ENCODE assay signal across 25 cellular contexts in the genomic region with DNA sequence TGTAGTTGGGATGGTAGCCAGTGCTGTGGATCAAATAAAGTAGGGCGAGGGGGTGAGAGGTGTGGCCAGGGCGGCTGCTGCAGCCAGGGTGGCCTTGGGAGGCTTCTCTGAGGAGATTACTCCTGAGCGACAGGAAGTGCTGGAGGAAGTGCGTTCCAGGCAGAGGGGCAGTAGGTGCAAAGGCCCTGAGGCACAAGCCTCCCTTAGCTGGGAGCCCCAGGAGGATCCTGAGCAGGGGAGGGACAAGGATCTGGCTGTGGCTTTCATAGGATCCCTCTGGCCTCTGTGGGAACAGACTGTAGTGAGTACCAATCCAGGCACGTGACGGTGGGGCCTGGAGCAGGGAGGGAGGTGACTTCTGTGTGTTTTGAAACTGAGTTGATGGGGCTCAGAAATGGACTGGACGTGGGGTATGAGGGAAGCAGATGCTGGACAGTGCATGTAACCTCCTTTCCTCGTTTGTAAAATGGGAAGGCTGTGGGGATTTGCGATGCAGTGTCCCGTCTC. TPM values are rescaled to one million over a fixed set of nuclear protein-coding genes. Genes with fewer than 3 reads are reported as not detected.
DNase-seq lines count a peak whose midpoint lies in the region; ATAC-seq, FAIRE-seq and TF ChIP-seq lines count a peak whose summit lies in the region.
"Had no signal": no experiment of that assay in that cellular context is flagged by ENCODE, and none has a peak within 500 bp of the region (broad histone marks: within the 10 kb centered on the region; RNA-seq: fewer than 3 reads in every experiment).

No MANE protein-coding gene starts in this region.

- no peak overlapping the region for H2BK15ac ChIP-seq in H1 (ENCODE audit: low read length)

- no peak overlapping the region for H3K4me3 ChIP-seq in GM23338
- no peak overlapping the region for H3K4me3 ChIP-seq in H1 (ENCODE audit: extremely low read depth in 1 of 4, insufficient read depth in 2 of 4, low read depth in 3 of 4, low read length in 4 of 4)
- H3K4me3 ChIP-seq: heart right ventricle, tibial nerve had no signal

- no peak overlapping the region for H3K4ac ChIP-seq in H1 (replicated peaks; ENCODE audit: insufficient read length, low read depth, low read length)

- H4K8ac ChIP-seq in H1 (ENCODE audit: extremely low read depth, insufficient read depth, low read length): no peak overlapping the region

- FAIRE-seq in H1 (lab: Jason Lieb, UNC): no peak
- FAIRE-seq: G401.6 had no signal

- no peak for TF ChIP-seq CTCF in GM23338 (conservative IDR thresholded peaks at IDR 0.05; ENCODE audit: low read depth in 2 of 2)
- TF ChIP-seq CTCF in RWPE1 (conservative IDR thresholded peaks at IDR 0.05; ENCODE audit: low read depth): no peak
- TF ChIP-seq CTCF in H1 (IDR thresholded peaks at IDR 0.05; ENCODE audit: control extremely low read depth in 1 of 3, insufficient read depth in 1 of 3, low read depth in 1 of 3, low read length in 3 of 3): no peak
- TF ChIP-seq CTCF in osteocyte (IDR thresholded peaks at IDR 0.05): no peak

- H2BK120ac ChIP-seq in H1 (replicated peaks; ENCODE audit: low read depth, low read length): no peak overlapping the region

- TF ChIP-seq EP300 in H1 (IDR thresholded peaks at IDR 0.05; ENCODE audit: borderline replicate concordance in 1 of 2, low read depth in 2 of 2, low read length in 2 of 2): no peak

- no peak for TF ChIP-seq POLR2A in H1 (IDR thresholded peaks at IDR 0.05; ENCODE audit: control extremely low read depth in 1 of 2, low read depth in 2 of 2, low read length in 2 of 2)

- H3K18ac ChIP-seq in H1 (ENCODE audit: extremely low read depth, low read length): no peak overlapping the region

- no peak overlapping the region for H2AFZ ChIP-seq in GM23338
- no peak overlapping the region for H2AFZ ChIP-seq in H1 (ENCODE audit: low read length)

- H3K79me2 ChIP-seq in GM23338 (replicated peaks; ENCODE audit: insufficient read depth): peaks cover 58% of the 10 kb centered on the region
- H3K79me2 ChIP-seq in H1 (ENCODE audit: control insufficient read depth in 1 of 2, insufficient read depth in 2 of 2, low read length in 2 of 2): peaks cover 8 to 67% of the 10 kb centered on the region in 2 experiments

- H3K36me3 ChIP-seq in GM23338 (ENCODE audit: insufficient read depth) (no peaks in the 10 kb centered on the region), H1 (ENCODE audit: control insufficient read depth in 2 of 4, insufficient read depth in 4 of 4, low read length in 3 of 4) (peaks cover 0 to 9% (median 4%) of the 10 kb centered on the region in 4 experiments; a peak in 1 of 8 replicates)

- TF ChIP-seq RAD21 in H1 (IDR thresholded peaks at IDR 0.05 in 1 of 2, conservative IDR thresholded peaks at IDR 0.05 in 1 of 2; ENCODE audit: low read depth in 2 of 2, low read length in 2 of 2): no peak

- H3K27me3 ChIP-seq in GM23338 (ENCODE audit: insufficient read depth) (no peaks in the 10 kb centered on the region), H1 (replicated peaks in 1 of 4; ENCODE audit: control insufficient read depth in 3 of 4, extremely low read depth in 1 of 4, insufficient read depth in 3 of 4, low read length in 3 of 4) (no peaks in the 10 kb centered on the region)
- H3K27me3 ChIP-seq: heart right ventricle, tibial nerve had no signal

- H4K91ac ChIP-seq in H1 (replicated peaks; ENCODE audit: insufficient read length, low read length): no peak overlapping the region

- H3K4me1 Mint-ChIP-seq in GM23338 (peaks cover 23% of the 10 kb centered on the region), osteocyte (ENCODE audit: unreplicated experiment) (peaks cover 29% of the 10 kb centered on the region)

- H3K4me1 ChIP-seq in GM23338 (ENCODE audit: insufficient read depth): peaks cover 16% of the 10 kb centered on the region
- H3K4me1 ChIP-seq in H1 (replicated peaks in 1 of 4; ENCODE audit: control insufficient read depth in 3 of 4, insufficient read depth in 4 of 4, low read length in 3 of 4): peaks cover 0 to 18% (median 12%) of the 10 kb centered on the region in 4 experiments; a peak in 6 of 7 replicates

- H3K27ac ChIP-seq in GM23338 (ENCODE audit: low read depth) (no peak overlapping the region; the same call in 1 of the 2 replicates), RWPE1 (peak overlapping the region; percentile 80), H1 (ENCODE audit: low read depth, low read length) (no peak overlapping the region)
- H3K27ac ChIP-seq: epithelial cell of prostate, heart right ventricle, tibial nerve had no signal

- 0 out of 2 replicates have a peak, but pooled peaks cover 3% of the 10 kb centered on the region for H3F3A ChIP-seq in GM23338 (replicated peaks; ENCODE audit: low read depth)

- H3K27ac Mint-ChIP-seq in GM23338 (peak overlapping the region; percentile 12), osteocyte (ENCODE audit: unreplicated experiment) (no peak overlapping the region)
- H3K27ac Mint-ChIP-seq: activated CD4-positive, alpha-beta T cell treated with anti-CD3 and anti-CD28 coated beads, Interleukin-2, amount 10 ng/mL, durations not matched to agents 24 days and 14 days; memory B cell had no signal

- H3K9ac ChIP-seq in H1 (replicated peaks in 1 of 4; ENCODE audit: extremely low read depth in 1 of 4, low read depth in 3 of 4, low read length in 3 of 4): no peak overlapping the region

- H4K5ac ChIP-seq in H1 (ENCODE audit: insufficient read length, low read depth, low read length): no peak overlapping the region

- H3K56ac ChIP-seq in H1 (replicated peaks; ENCODE audit: insufficient read length, low read depth, low read length): no peak overlapping the region

- H3K9me3 ChIP-seq in H1 (ENCODE audit: insufficient read depth in 2 of 2, low read depth in 1 of 2, low read length in 1 of 2): no peaks in the 10 kb centered on the region
- H3K9me3 ChIP-seq: heart right ventricle, tibial nerve had no signal

- no peaks in the 10 kb centered on the region; the same call in 2 of the 3 replicates for H3K36me3 Mint-ChIP-seq in GM23338 (ENCODE audit: low read depth)
- H3K36me3 Mint-ChIP-seq in osteocyte (ENCODE audit: unreplicated experiment): no peaks in the 10 kb centered on the region
- H3K36me3 Mint-ChIP-seq: memory B cell had no signal

- H3K9me3 Mint-ChIP-seq in GM23338 (no peaks in the 10 kb centered on the region), osteocyte (ENCODE audit: unreplicated experiment) (no peaks in the 10 kb centered on the region)
- H3K9me3 Mint-ChIP-seq: activated CD4-positive, alpha-beta T cell treated with anti-CD3 and anti-CD28 coated beads, Interleukin-2, amount 10 ng/mL, durations not matched to agents 24 days and 14 days; memory B cell had no signal

- peaks cover 13% of the 10 kb centered on the region for H3K23me2 ChIP-seq in H1 (ENCODE audit: low read depth, low read length)

- H2AK5ac ChIP-seq in H1 (ENCODE audit: low read depth, low read length): peak overlapping the region; percentile 4; the same call in 1 of the 2 replicates

- CTCF ChIA-PET in RWPE1 (lab: Yijun Ruan, JAX): no interaction called here
- CTCF ChIA-PET in H1 (lab: Charles Lee; ENCODE audit: partially characterized antibody): interaction anchor here (1.0 to 8.4 kb wide), 5 partner anchors 12 to 87 kb away, joined by 3 to 76 read pairs (median 4); no protein-coding TSS in a partner anchor

- DNase-seq in GM23338 (ENCODE audit: low spot score): no peak
- DNase-seq in RWPE1 (ENCODE audit: low spot score): no peak
- no peak for DNase-seq in H1 (ENCODE audit: low read depth in 1 of 2, low spot score in 2 of 2)
- no peak for DNase-seq in osteocyte (ENCODE audit: extremely low spot score, unreplicated experiment)
- DNase-seq: activated CD4-positive, alpha-beta T cell treated with anti-CD3 and anti-CD28 coated beads, Interleukin-2, amount 10 ng/mL, durations not matched to agents 24 days and 14 days; activated naive CD4-positive, alpha-beta T cell treated with anti-CD3 and anti-CD28 coated beads, Interleukin-2, amount 50 U/mL, for 16 hours; activated T-cell treated with anti-CD3 and anti-CD28 coated beads, Interleukin-2, amount 50 U/mL, for 48 hours; DMS153; heart right ventricle; NCI-H1092; NCI-H2029; NCI-H748 treated with DMSO at 0.1 percent for 48 hours; stimulated activated CD4-positive, alpha-beta T cell treated with anti-CD3 and anti-CD28 coated beads, Interleukin-12 subunit alpha, Interleukin-12 subunit beta, amount 100 ng/mL, for 4 hours; stimulated activated CD4-positive, alpha-beta T cell treated with anti-CD3 and anti-CD28 coated beads, Interleukin-4, amount 100 ng/mL, for 4 hours; stimulated activated naive CD4-positive, alpha-beta T cell treated with Interleukin-2 at 50 U/mL for 16 hours had no signal

- no peak overlapping the region for H2BK20ac ChIP-seq in H1 (ENCODE audit: low read length)

- H2BK5ac ChIP-seq in H1 (ENCODE audit: low read depth, low read length): peak overlapping the region; percentile 78; the same call in 1 of the 2 replicates

- no peaks in the 10 kb centered on the region for H3K9me2 ChIP-seq in GM23338 (ENCODE audit: insufficient read depth)

- ATAC-seq in GM23338: no peak
- no peak for ATAC-seq in HG03108 (IDR thresholded peaks at IDR 0.05; ENCODE audit: unreplicated experiment)
- no peak for ATAC-seq in GM21360 (IDR thresholded peaks at IDR 0.05; ENCODE audit: unreplicated experiment)
- no peak for ATAC-seq in GM19395 (IDR thresholded peaks at IDR 0.05; ENCODE audit: unreplicated experiment)
- no peak for ATAC-seq in GM19455 (IDR thresholded peaks at IDR 0.05; ENCODE audit: unreplicated experiment)
- ATAC-seq: heart right ventricle, right cardiac atrium, SK-N-SH treated with all-trans-retinoic acid at 6 μM for 48 hours had no signal

- no peak overlapping the region for H3K23ac ChIP-seq in H1 (ENCODE audit: insufficient read length)

- peaks cover 15% of the 10 kb centered on the region for H3K27me3 Mint-ChIP-seq in GM23338 (ENCODE audit: insufficient read depth, low read depth, poor library complexity)
- no peaks in the 10 kb centered on the region for H3K27me3 Mint-ChIP-seq in osteocyte (ENCODE audit: unreplicated experiment)
- H3K27me3 Mint-ChIP-seq: memory B cell had no signal

- whole genome bisulfite sequencing in H1 (ENCODE audit: extremely low coverage in 1 of 2, insufficient coverage in 1 of 2, insufficient read length in 1 of 2, insufficient replicate concordance in 2 of 2, low coverage in 1 of 2, low lambda C conversion rate in 2 of 2, missing lambda C conversion rate in 1 of 2), 2 experiments: 83% methylated on average over 10 of the region's 10 CpGs; no CpG with 5 or more reads in 1 of the 2 experiments

- H4K20me1 ChIP-seq in GM23338 (replicated peaks; ENCODE audit: insufficient read depth): peaks cover 4% of the 10 kb centered on the region
- H4K20me1 ChIP-seq in H1 (replicated peaks in 1 of 2; ENCODE audit: control insufficient read depth in 1 of 2, insufficient read depth in 2 of 2, low read length in 2 of 2): peaks cover 17 to 29% of the 10 kb centered on the region in 2 experiments

- H3K4me3 Mint-ChIP-seq in GM23338 (peak overlapping the region; percentile 3; the same call in 1 of the 3 replicates), osteocyte (ENCODE audit: unreplicated experiment) (peak overlapping the region; percentile 30)
- H3K4me3 Mint-ChIP-seq: activated CD4-positive, alpha-beta T cell treated with anti-CD3 and anti-CD28 coated beads, Interleukin-2, amount 10 ng/mL, durations not matched to agents 24 days and 14 days; memory B cell had no signal

- POLR2A ChIA-PET in RWPE1 (lab: Yijun Ruan, JAX; ENCODE audit: low non-redundant PET): no interaction called here
- POLR2A ChIA-PET in H1 (lab: Charles Lee; ENCODE audit: partially characterized antibody): interaction anchor here (1.0 to 3.6 kb wide), 5 partner anchors 13 to 45 kb away, joined by 3 to 14 read pairs (median 8); a partner anchor contains a TSS

- H3K4me2 ChIP-seq in GM23338: no peak overlapping the region
- no peak overlapping the region for H3K4me2 ChIP-seq in H1 (ENCODE audit: insufficient read depth in 1 of 2, low read depth in 2 of 2, low read length in 2 of 2)

- no peak overlapping the region for H3K14ac ChIP-seq in H1 (ENCODE audit: insufficient read length)

- peaks cover 49% of the 10 kb centered on the region for H3K79me1 ChIP-seq in H1 (ENCODE audit: low read depth, low read length)

- H2BK12ac ChIP-seq in H1 (ENCODE audit: low read depth, low read length): no peak overlapping the region

RNA-seq across cellular contexts. Expression of a gene that starts 2.8 kb away (rescaled TPM):
- 118 and 129 TPM in 2 replicates for total RNA-seq in GM23338 (2014; rRNA removed; shearing (Covaris generic))
- polyA plus RNA-seq in GM23338 (2016; fragmentation: Nextera tagmentation; extraction: Ambion mirVana) (5.9 TPM in 2 replicates), H1 (2011; rRNA removed) (107 and 137 TPM in 2 replicates)
- total RNA-seq in H1 (2021; fragmentation: NEBNext Ultra II Directional; extraction: Animal tissue kit (Norgen Biotek cat#: 25700)): 71.3 and 72.8 TPM in 2 replicates
- 95.0 TPM for polyA plus RNA-seq in H1 (2011; cell fraction: cytosol; rRNA removed)
- polyA plus RNA-seq in H1 (2011; cell fraction: nucleus; rRNA removed): 119 TPM
- 45.9 to 70.7 TPM (median 65.3 TPM) in 4 replicates for polyA plus RNA-seq in H1 (2012, experiment 1 of 2)
- 66.3 TPM for polyA plus RNA-seq in H1 (2012, experiment 2 of 2)
- polyA plus RNA-seq in H1 (2013, experiment 1 of 2): 30.5 TPM
- polyA plus RNA-seq in H1 (2013, experiment 2 of 2): 29.6 TPM
- 61.7 and 89.9 TPM in 2 replicates for polyA minus RNA-seq in H1 (2011; rRNA and poly(A)+ RNA removed)
- polyA minus RNA-seq in H1 (2011; cell fraction: cytosol; rRNA and poly(A)+ RNA removed): 61.0 TPM
- 46.1 TPM for polyA minus RNA-seq in H1 (2011; cell fraction: nucleus; rRNA and poly(A)+ RNA removed)
- total RNA-seq in osteocyte: 43.7 and 45.0 TPM in 2 replicates

RNA-seq across cellular contexts. Expression of a gene that starts 30.3 kb away (rescaled TPM):
- total RNA-seq in GM23338 (2014; rRNA removed; shearing (Covaris generic)): 262 and 373 TPM in 2 replicates
- 173 and 175 TPM in 2 replicates for polyA plus RNA-seq in GM23338 (2016; fragmentation: Nextera tagmentation; extraction: Ambion mirVana)
- total RNA-seq in H1 (2021; fragmentation: NEBNext Ultra II Directional; extraction: Animal tissue kit (Norgen Biotek cat#: 25700)): 300 and 324 TPM in 2 replicates
- 549 and 674 TPM in 2 replicates for polyA plus RNA-seq in H1 (2011; rRNA removed)
- polyA plus RNA-seq in H1 (2011; cell fraction: cytosol; rRNA removed): 437 TPM
- polyA plus RNA-seq in H1 (2011; cell fraction: nucleus; rRNA removed): 871 TPM
- 271 to 422 TPM (median 386 TPM) in 4 replicates for polyA plus RNA-seq in H1 (2012, experiment 1 of 2)
- 333 TPM for polyA plus RNA-seq in H1 (2012, experiment 2 of 2)
- polyA plus RNA-seq in H1 (2013, experiment 1 of 2): 161 TPM
- polyA plus RNA-seq in H1 (2013, experiment 2 of 2): 153 TPM
- 400 and 457 TPM in 2 replicates for polyA minus RNA-seq in H1 (2011; rRNA and poly(A)+ RNA removed)
- 246 TPM for polyA minus RNA-seq in H1 (2011; cell fraction: cytosol; rRNA and poly(A)+ RNA removed)
- polyA minus RNA-seq in H1 (2011; cell fraction: nucleus; rRNA and poly(A)+ RNA removed): 198 TPM
- total RNA-seq in osteocyte: 212 and 214 TPM in 2 replicates

RNA-seq across cellular contexts. Expression of a gene that starts 32.2 kb away (rescaled TPM):
- total RNA-seq in GM23338 (2014; rRNA removed; shearing (Covaris generic)): 24.9 and 26.5 TPM in 2 replicates
- polyA plus RNA-seq in GM23338 (2016; fragmentation: Nextera tagmentation; extraction: Ambion mirVana) (4.9 and 8.2 TPM in 2 replicates), H1 (2011; rRNA removed) (24.9 and 39.6 TPM in 2 replicates)
- total RNA-seq in H1 (2021; fragmentation: NEBNext Ultra II Directional; extraction: Animal tissue kit (Norgen Biotek cat#: 25700)): 9.9 and 12.4 TPM in 2 replicates
- polyA plus RNA-seq in H1 (2011; cell fraction: cytosol; rRNA removed): 25.9 TPM
- 28.3 TPM for polyA plus RNA-seq in H1 (2011; cell fraction: nucleus; rRNA removed)
- 6.3 to 11.5 TPM (median 11.1 TPM) in 4 replicates for polyA plus RNA-seq in H1 (2012, experiment 1 of 2)
- polyA plus RNA-seq in H1 (2012, experiment 2 of 2): 9.9 TPM
- 4.7 TPM for polyA plus RNA-seq in H1 (2013, experiment 1 of 2)
- 4.4 TPM for polyA plus RNA-seq in H1 (2013, experiment 2 of 2)
- 10.8 and 14.9 TPM in 2 replicates for polyA minus RNA-seq in H1 (2011; rRNA and poly(A)+ RNA removed)
- polyA minus RNA-seq in H1 (2011; cell fraction: cytosol; rRNA and poly(A)+ RNA removed): 20.9 TPM
- 23.0 TPM for polyA minus RNA-seq in H1 (2011; cell fraction: nucleus; rRNA and poly(A)+ RNA removed)
- total RNA-seq in osteocyte: 10.8 and 15.3 TPM in 2 replicates

RNA-seq across cellular contexts. Expression of a gene that starts 44.6 kb away (rescaled TPM):
- 103 and 117 TPM in 2 replicates for total RNA-seq in GM23338 (2014; rRNA removed; shearing (Covaris generic))
- polyA plus RNA-seq in GM23338 (2016; fragmentation: Nextera tagmentation; extraction: Ambion mirVana): 32.2 TPM in 2 replicates
- total RNA-seq in H1 (2021; fragmentation: NEBNext Ultra II Directional; extraction: Animal tissue kit (Norgen Biotek cat#: 25700)): 86.4 and 86.6 TPM in 2 replicates
- polyA plus RNA-seq in H1 (2011; rRNA removed): 63.7 and 66.5 TPM in 2 replicates
- 58.7 TPM for polyA plus RNA-seq in H1 (2011; cell fraction: cytosol; rRNA removed)
- polyA plus RNA-seq in H1 (2011; cell fraction: nucleus; rRNA removed): 46.3 TPM
- polyA plus RNA-seq in H1 (2012, experiment 1 of 2): 39.8 to 45.6 TPM (median 42.8 TPM) in 4 replicates
- 74.9 TPM for polyA plus RNA-seq in H1 (2012, experiment 2 of 2)
- polyA plus RNA-seq in H1 (2013, experiment 1 of 2): 45.3 TPM
- polyA plus RNA-seq in H1 (2013, experiment 2 of 2): 45.3 TPM
- polyA minus RNA-seq in H1 (2011; rRNA and poly(A)+ RNA removed): 74.1 and 101 TPM in 2 replicates
- 76.5 TPM for polyA minus RNA-seq in H1 (2011; cell fraction: cytosol; rRNA and poly(A)+ RNA removed)
- polyA minus RNA-seq in H1 (2011; cell fraction: nucleus; rRNA and poly(A)+ RNA removed): 35.4 TPM
- total RNA-seq in osteocyte: 89.4 and 95.9 TPM in 2 replicates
